28 cellular contexts compared by ENCODE assay signal in genomic region chr11:131165036-131165435, GRCh38.
"Had no signal": no experiment of that assay in that cellular context is flagged by ENCODE, and none has a peak within 500 bp of the region (broad histone marks: within the 10 kb centered on the region; RNA-seq: fewer than 3 reads in every experiment).

No MANE protein-coding gene starts in this region.

- H3K4me3 ChIP-seq: neural progenitor cell, ovary, prostate gland, right lobe of liver, skin epidermis, smooth muscle cell, spleen, suprapubic skin, testis, tibial artery, upper lobe of left lung, vagina had no signal

- H3K27ac ChIP-seq: neural progenitor cell, ovary, prostate gland, right lobe of liver, skin epidermis, spleen, suprapubic skin, testis, tibial artery, upper lobe of left lung, vagina had no signal

- H3K4me1 ChIP-seq: prostate gland, right lobe of liver, spleen, suprapubic skin, testis, tibial artery, upper lobe of left lung, vagina had no signal

- ATAC-seq: naive thymus-derived CD4-positive, alpha-beta T cell; natural killer cell; right cardiac atrium; right lobe of liver; stimulated activated memory B cell treated with anti-CD40 and anti-IgM and Interleukin-4, amounts not matched to agents 10 μg/mL and 1 μg/mL and 100 μg/mL, for 72 hours; stimulated activated naive CD8-positive, alpha-beta T cell treated with anti-CD3 and anti-CD28 coated beads, Interleukin-15, amount 100 ng/mL, for 72 hours; stimulated activated naive CD8-positive, alpha-beta T cell treated with anti-CD3 and anti-CD28 coated beads, Interleukin-15, Interleukin-2, amounts not matched to agents 100 U/mL and 50 U/mL, for 24 hours had no signal

- FAIRE-seq: urothelium cell line had no signal

- H3K36me3 ChIP-seq: neural progenitor cell, ovary, prostate gland, right lobe of liver, spleen, suprapubic skin, tibial artery, upper lobe of left lung, vagina had no signal

- DNase-seq: naive thymus-derived CD4-positive, alpha-beta T cell; natural killer cell; occipital lobe; ovary; right cardiac atrium; right lobe of liver; spleen; stimulated activated CD4-positive, alpha-beta T cell treated with anti-CD3 and anti-CD28 coated beads, Interleukin-12 subunit alpha, Interleukin-12 subunit beta, amount 100 ng/mL, for 4 hours; stimulated activated CD4-positive, alpha-beta T cell treated with anti-CD3 and anti-CD28 coated beads, Interleukin-1b, Interleukin-23, amount 100 ng/mL, for 48 hours; stimulated activated CD4-positive, alpha-beta T cell treated with anti-CD3 and anti-CD28 coated beads, Interleukin-4, amount 100 ng/mL, for 1 hour; stimulated activated CD4-positive, alpha-beta T cell treated with anti-CD3 and anti-CD28 coated beads, Interleukin-4, amount 100 ng/mL, for 4 hours; stimulated activated CD8-positive, alpha-beta memory T cell treated with anti-CD3 and anti-CD28 coated beads, Interleukin-4, amount 100 ng/mL, for 48 hours; stimulated activated naive CD4-positive, alpha-beta T cell; stimulated activated naive CD8-positive, alpha-beta T cell treated with anti-CD3 and anti-CD28 coated beads, Interleukin-15, amount 100 ng/mL, for 72 hours; stimulated activated naive CD8-positive, alpha-beta T cell treated with anti-CD3 and anti-CD28 coated beads, Interleukin-15, Interleukin-2, amounts not matched to agents 100 U/mL and 50 U/mL, for 24 hours; substantia nigra; testis; tibial artery; trophoblast cell; upper lobe of left lung had no signal

- H3K27me3 ChIP-seq: neural progenitor cell, ovary, right lobe of liver, spleen, suprapubic skin, testis, tibial artery, upper lobe of left lung, vagina had no signal

- H3K9me3 ChIP-seq: ovary, prostate gland, right lobe of liver, spleen, suprapubic skin, testis, tibial artery, upper lobe of left lung, vagina had no signal
